ENCODE assay signal across 2 cellular contexts in genomic region chr10:59663213-59663612, GRCh38. TPM values are rescaled to one million over a fixed set of nuclear protein-coding genes. Genes with fewer than 3 reads are reported as not detected.
"Had no signal": no experiment of that assay in that cellular context is flagged by ENCODE, and none has a peak within 500 bp of the region (broad histone marks: within the 10 kb centered on the region; RNA-seq: fewer than 3 reads in every experiment).

No MANE protein-coding gene starts in this region.

RNA-seq across cellular contexts. Expression of gene SLC16A9, which starts 46.4 kb away (rescaled TPM):
- total RNA-seq: HT-29 had no signal
- polyA plus RNA-seq: IgD-negative memory B cell had no signal
